8 cellular contexts compared by ENCODE assay signal in the genomic region with DNA sequence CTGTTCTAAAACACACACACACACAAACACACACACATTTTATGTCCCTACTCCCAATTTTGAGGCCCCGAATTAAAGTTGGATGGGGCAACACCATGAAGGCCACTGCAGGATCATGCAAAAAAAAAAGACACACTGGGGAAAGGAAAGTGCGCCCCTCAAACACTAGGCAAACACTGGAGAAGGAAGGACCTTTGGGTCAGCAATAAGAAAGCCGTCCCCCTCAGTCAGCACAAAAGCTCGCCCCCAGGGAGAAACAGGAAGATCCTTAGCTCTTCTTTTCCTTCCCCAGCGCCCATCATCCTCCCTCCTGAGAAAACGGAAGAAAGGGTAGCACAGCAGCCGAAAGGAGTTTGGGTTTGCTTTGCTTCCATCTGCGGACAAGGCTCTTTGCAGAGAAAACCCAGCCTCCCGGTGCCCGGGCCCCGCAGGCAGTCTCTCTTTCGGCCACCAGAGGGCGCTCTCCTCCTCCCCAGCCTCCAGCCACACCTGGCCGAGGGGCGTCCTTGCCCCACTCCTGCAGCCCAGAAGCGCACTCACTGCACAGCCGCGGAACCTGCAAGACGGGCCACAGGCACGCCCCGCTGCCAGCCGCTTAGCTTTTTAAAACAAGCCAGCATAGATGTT.
DNase-seq lines count a peak whose midpoint lies in the region; ATAC-seq and TF ChIP-seq lines count a peak whose summit lies in the region.

No MANE protein-coding gene starts in this region.

- intact Hi-C loops in mammary epithelial cell (cut with micrococcal nuclease) = loop anchor here (1.0 to 2.0 kb wide), 5 partner anchors 25 to 550 kb away; no protein-coding TSS in a partner anchor

- dilution Hi-C loops in mammary epithelial cell (cut with HindIII; ENCODE audit: low sequenced_read_pairs) = no loop called here

- no peaks in the 10 kb centered on the region for H3K36me3 ChIP-seq in mammary epithelial cell (ENCODE audit: insufficient read depth, low read length)
- H3K36me3 ChIP-seq in smooth muscle cell (ENCODE audit: low read depth) = no peaks in the 10 kb centered on the region

- BruUV-seq in mammary epithelial cell (replicated peaks; lab: Mats Ljungman, UMichigan) = no TSS peak

- WGBS in mammary epithelial cell (ENCODE audit: low coverage, missing lambda C conversion rate) = 19% methylated on average over 12 of the region's 22 CpGs
- 15% methylated on average over 22 of the region's 22 CpGs for WGBS in smooth muscle cell (ENCODE audit: low lambda C conversion rate)

- H3K79me2 ChIP-seq in mammary epithelial cell (ENCODE audit: insufficient read depth, low read length) (no peaks in the 10 kb centered on the region), smooth muscle cell (ENCODE audit: low read depth) (no peaks in the 10 kb centered on the region)

- H3F3A ChIP-seq in smooth muscle cell (ENCODE audit: low read depth) = no peaks in the 10 kb centered on the region

- H3K4me1 ChIP-seq in mammary epithelial cell (ENCODE audit: insufficient read depth, low read length) (peaks cover 10% of the 10 kb centered on the region), smooth muscle cell (ENCODE audit: low read depth) (no peaks in the 10 kb centered on the region)

- no peak overlapping the region for H3K27ac ChIP-seq in mammary epithelial cell (ENCODE audit: insufficient read depth, low read depth, low read length)
- no peak overlapping the region for H3K27ac ChIP-seq in smooth muscle cell (ENCODE audit: low read depth)

- in situ Hi-C loops in mammary epithelial cell (cut with MboI; ENCODE audit: low sequenced_read_pairs in 2 of 2) = loop anchor here (25.0 kb wide), 2 partner anchors 306 to 556 kb away; a partner anchor contains a TSS

- CTCF ChIA-PET in mammary epithelial cell (lab: Charles Lee; ENCODE audit: low non-redundant PET) = interaction anchor here (0.6 kb wide), 1 partner anchor 310 kb away, joined by 8 read pairs; no protein-coding TSS in a partner anchor

- peak; percentile 66 for DNase-seq in NCI-H1417 treated with DMSO at 0.1 percent for 48 hours (lab: John Stamatoyannopoulos, UW)
- DNase-seq in mammary epithelial cell = peak; percentile 59
- DNase-seq in iPS-NIHi7 (ENCODE audit: extremely low spot score) = peak; percentile 96
- DNase-seq in smooth muscle cell (lab: John Stamatoyannopoulos, UW; ENCODE audit: unreplicated experiment) = peak; percentile 56
- DNase-seq in NCI-H187 treated with DMSO at 0.1 percent for 48 hours (lab: John Stamatoyannopoulos, UW) = no peak

- H3K4me3 ChIP-seq in GM12875 (ENCODE audit: low read depth, low read length) = no peak overlapping the region
- H3K4me3 ChIP-seq in WI38 (ENCODE audit: low read depth, low read length) = peak overlapping the region; percentile 40
- H3K4me3 ChIP-seq in mammary epithelial cell (replicated peaks in 1 of 3; ENCODE audit: insufficient read depth in 1 of 3, low read depth in 2 of 3, low read length in 3 of 3) = peak overlapping the region; percentile 44 to 56 (median 50)
- peak overlapping the region; percentile 49 for H3K4me3 ChIP-seq in smooth muscle cell

- ATAC-seq in HG02642 (IDR thresholded peaks at IDR 0.05; ENCODE audit: poor library complexity, unreplicated experiment) = peak; percentile 98

- H3K9me3 ChIP-seq in mammary epithelial cell (replicated peaks; ENCODE audit: insufficient read depth, low read length) (no peaks in the 10 kb centered on the region), smooth muscle cell (replicated peaks; ENCODE audit: low read depth) (no peaks in the 10 kb centered on the region)

- H4K20me1 ChIP-seq in mammary epithelial cell (ENCODE audit: insufficient read depth, low read length) = no peaks in the 10 kb centered on the region
- H4K20me1 ChIP-seq in smooth muscle cell (ENCODE audit: low read depth) = no peaks in the 10 kb centered on the region

- H3K4me2 ChIP-seq in mammary epithelial cell (ENCODE audit: insufficient read depth, low read depth, low read length) = peak overlapping the region; percentile 97
- H3K4me2 ChIP-seq in smooth muscle cell = peak overlapping the region; percentile 95

- H3K9ac ChIP-seq in mammary epithelial cell (ENCODE audit: insufficient read depth, low read length) (no peak overlapping the region), smooth muscle cell (ENCODE audit: low read depth) (no peak overlapping the region)

- H2AFZ ChIP-seq in mammary epithelial cell (ENCODE audit: low read depth, low read length) = peak overlapping the region; percentile 90
- peak overlapping the region; percentile 72 for H2AFZ ChIP-seq in smooth muscle cell (ENCODE audit: low read depth)

- TF ChIP-seq CTCF in GM12875 (IDR thresholded peaks at IDR 0.05; ENCODE audit: borderline replicate concordance, insufficient read depth, low read depth, low read length) (peak; percentile 91), WI38 (IDR thresholded peaks at IDR 0.05; ENCODE audit: low read depth, low read length) (peak; percentile 98), mammary epithelial cell (conservative IDR thresholded peaks at IDR 0.05 in 1 of 2, IDR thresholded peaks at IDR 0.05 in 1 of 2; ENCODE audit: extremely low read depth in 1 of 2, insufficient read depth in 1 of 2, low read depth in 1 of 2, low read length in 2 of 2) (peak; percentile 85 to 98), smooth muscle cell (IDR thresholded peaks at IDR 0.05; ENCODE audit: borderline replicate concordance, insufficient read depth, poor library complexity, severe bottlenecking) (peak; percentile 99)

- no peaks in the 10 kb centered on the region for H3K27me3 ChIP-seq in mammary epithelial cell (ENCODE audit: insufficient read depth, low read length)
- H3K27me3 ChIP-seq in smooth muscle cell (ENCODE audit: low read depth) = no peaks in the 10 kb centered on the region
